Comparison of ENCODE assay signal across 24 cellular contexts in genomic region chr9:100020121-100020780, GRCh38.
DNase-seq lines count a peak whose midpoint lies in the region; ATAC-seq, FAIRE-seq and TF ChIP-seq lines count a peak whose summit lies in the region.
"Had no signal": no experiment of that assay in that cellular context is flagged by ENCODE, and none has a peak within 500 bp of the region (broad histone marks: within the 10 kb centered on the region; RNA-seq: fewer than 3 reads in every experiment).

No MANE protein-coding gene starts in this region.

- H3K4me3 ChIP-seq in AG10803 (ENCODE audit: low read length) = no peak overlapping the region
- no peak overlapping the region for H3K4me3 ChIP-seq in A673 (ENCODE audit: low read depth, low read length, poor library complexity, severe bottlenecking)
- H3K4me3 ChIP-seq: ovary, right lobe of liver, uterus had no signal

- H3K27ac ChIP-seq in A673 (ENCODE audit: low read depth, low read length, poor library complexity, severe bottlenecking) = no peak overlapping the region
- H3K27ac ChIP-seq: ovary, right lobe of liver, uterus had no signal

- H3K9me3 ChIP-seq in A673 (ENCODE audit: low read depth, low read length, poor library complexity, severe bottlenecking) = no peaks in the 10 kb centered on the region
- H3K9me3 ChIP-seq: ovary, right lobe of liver, uterus had no signal

- intact Hi-C loops in A673 (cut with micrococcal nuclease; ENCODE audit: unreplicated experiment) = loop anchor here (10.0 kb wide), 2 partner anchors 755 to 835 kb away; no protein-coding TSS in a partner anchor

- TF ChIP-seq CTCF in AG10803 (conservative IDR thresholded peaks at IDR 0.05; ENCODE audit: low read length) = no peak
- TF ChIP-seq CTCF in A673 (conservative IDR thresholded peaks at IDR 0.05; ENCODE audit: low read depth, low read length) = no peak

- DNase-seq in AG10803 (ENCODE audit: low read depth) (peak; percentile 41), GM18507 (ENCODE audit: extremely low spot score, insufficient read length, low read depth) (no peak), iris pigment epithelial cell (ENCODE audit: low read depth) (peak; percentile 69), NCI-H1048 (lab: John Stamatoyannopoulos, UW) (no peak), Ammon's horn (ENCODE audit: low spot score) (no peak), A673 (ENCODE audit: low spot score) (no peak)
- DNase-seq: activated CD4-positive, alpha-beta T cell treated with anti-CD3 and anti-CD28 coated beads for 4 hours; activated effector memory CD4-positive, alpha-beta T cell treated with Interleukin-2 at 50 U/mL for 16 hours; activated naive CD8-positive, alpha-beta T cell treated with anti-CD3 and anti-CD28 coated beads, Interleukin-2, amount 50 U/mL, for 24 hours; CD8-positive, alpha-beta memory T cell; central memory CD4-positive, alpha-beta T cell; left cardiac atrium; mesendoderm; naive B cell; NCI-H146; NCI-H69; ovary; right lobe of liver; stimulated activated CD4-positive, alpha-beta T cell treated with anti-CD3 and anti-CD28 coated beads, Interleukin-15, amount 100 ng/mL, for 24 hours; T-cell; uterus had no signal

- no TSS peak for BruUV-seq in A673 (replicated peaks; lab: Mats Ljungman, UMichigan)

- H3K27me3 Mint-ChIP-seq in activated T-helper 17 cell treated with anti-CD3 and anti-CD28 coated beads, Interleukin-2, amount 50 U/mL, for 72 hours = no peaks in the 10 kb centered on the region
- H3K27me3 Mint-ChIP-seq: activated naive CD8-positive, alpha-beta T cell treated with anti-CD3 and anti-CD28 coated beads, Interleukin-2, amount 50 U/mL, for 24 hours; CD8-positive, alpha-beta memory T cell; naive B cell; T-cell had no signal

- no peaks in the 10 kb centered on the region for H3K4me1 Mint-ChIP-seq in activated T-helper 17 cell treated with anti-CD3 and anti-CD28 coated beads, Interleukin-2, amount 50 U/mL, for 72 hours
- H3K4me1 Mint-ChIP-seq: activated naive CD8-positive, alpha-beta T cell treated with anti-CD3 and anti-CD28 coated beads, Interleukin-2, amount 50 U/mL, for 24 hours had no signal

- POLR2A ChIA-PET in A673 (lab: Charles Lee; ENCODE audit: low non-redundant PET) = no interaction called here

- peak; percentile 53 for FAIRE-seq in GM18507 (lab: Jason Lieb, UNC)

- peak overlapping the region; percentile 31 for H3K27ac Mint-ChIP-seq in activated T-helper 17 cell treated with anti-CD3 and anti-CD28 coated beads, Interleukin-2, amount 50 U/mL, for 72 hours
- H3K27ac Mint-ChIP-seq: activated naive CD8-positive, alpha-beta T cell treated with anti-CD3 and anti-CD28 coated beads, Interleukin-2, amount 50 U/mL, for 24 hours; CD8-positive, alpha-beta memory T cell; T-cell had no signal

- H3K4me3 Mint-ChIP-seq in activated T-helper 17 cell treated with anti-CD3 and anti-CD28 coated beads, Interleukin-2, amount 50 U/mL, for 72 hours = no peak overlapping the region
- H3K4me3 Mint-ChIP-seq: activated naive CD8-positive, alpha-beta T cell treated with anti-CD3 and anti-CD28 coated beads, Interleukin-2, amount 50 U/mL, for 24 hours; CD8-positive, alpha-beta memory T cell; naive B cell; T-cell had no signal

- H3K36me3 Mint-ChIP-seq in activated T-helper 17 cell treated with anti-CD3 and anti-CD28 coated beads, Interleukin-2, amount 50 U/mL, for 72 hours (ENCODE audit: low read depth) = peaks cover 90% of the 10 kb centered on the region

- H3K36me3 ChIP-seq in A673 (ENCODE audit: insufficient read depth, low read length, poor library complexity, severe bottlenecking) = peaks cover 8% of the 10 kb centered on the region
- H3K36me3 ChIP-seq: ovary, uterus had no signal

- ATAC-seq in activated T-helper 17 cell treated with anti-CD3 and anti-CD28 coated beads, Interleukin-2, amount 50 U/mL, for 72 hours (replicated peaks) = no peak
- no peak for ATAC-seq in GM21528 (IDR thresholded peaks at IDR 0.05; ENCODE audit: low FRiP score, unreplicated experiment)
- ATAC-seq: activated naive CD8-positive, alpha-beta T cell treated with anti-CD3 and anti-CD28 coated beads, Interleukin-2, amount 50 U/mL, for 24 hours; left cardiac atrium; right lobe of liver; Right ventricle myocardium inferior; T-cell had no signal

- CTCF ChIA-PET in A673 (lab: Charles Lee) = no interaction called here

- no peaks in the 10 kb centered on the region for H3K9me3 Mint-ChIP-seq in activated T-helper 17 cell treated with anti-CD3 and anti-CD28 coated beads, Interleukin-2, amount 50 U/mL, for 72 hours
- H3K9me3 Mint-ChIP-seq: activated naive CD8-positive, alpha-beta T cell treated with anti-CD3 and anti-CD28 coated beads, Interleukin-2, amount 50 U/mL, for 24 hours; T-cell had no signal

- no peaks in the 10 kb centered on the region for H3K27me3 ChIP-seq in A673 (replicated peaks; ENCODE audit: insufficient read depth, low read depth, low read length, poor library complexity)
- H3K27me3 ChIP-seq: ovary, right lobe of liver, uterus had no signal

- peaks cover 7% of the 10 kb centered on the region for H3K4me1 ChIP-seq in A673 (ENCODE audit: insufficient read depth, low read length, poor library complexity, severe bottlenecking)
- H3K4me1 ChIP-seq: right lobe of liver, uterus had no signal

Comparison
In these comparisons a context has a peak if more than half of its experiments do, and no peak if none do; other contexts are left out.
1. DNase-seq: peak in AG10803 (single experiment) and iris pigment epithelial cell (single experiment); none in GM18507 (single experiment), NCI-H1048 (single experiment), Ammon's horn (single experiment) and A673 (single experiment).